ENCODE assay signal across 20 cellular contexts in the genomic region with DNA sequence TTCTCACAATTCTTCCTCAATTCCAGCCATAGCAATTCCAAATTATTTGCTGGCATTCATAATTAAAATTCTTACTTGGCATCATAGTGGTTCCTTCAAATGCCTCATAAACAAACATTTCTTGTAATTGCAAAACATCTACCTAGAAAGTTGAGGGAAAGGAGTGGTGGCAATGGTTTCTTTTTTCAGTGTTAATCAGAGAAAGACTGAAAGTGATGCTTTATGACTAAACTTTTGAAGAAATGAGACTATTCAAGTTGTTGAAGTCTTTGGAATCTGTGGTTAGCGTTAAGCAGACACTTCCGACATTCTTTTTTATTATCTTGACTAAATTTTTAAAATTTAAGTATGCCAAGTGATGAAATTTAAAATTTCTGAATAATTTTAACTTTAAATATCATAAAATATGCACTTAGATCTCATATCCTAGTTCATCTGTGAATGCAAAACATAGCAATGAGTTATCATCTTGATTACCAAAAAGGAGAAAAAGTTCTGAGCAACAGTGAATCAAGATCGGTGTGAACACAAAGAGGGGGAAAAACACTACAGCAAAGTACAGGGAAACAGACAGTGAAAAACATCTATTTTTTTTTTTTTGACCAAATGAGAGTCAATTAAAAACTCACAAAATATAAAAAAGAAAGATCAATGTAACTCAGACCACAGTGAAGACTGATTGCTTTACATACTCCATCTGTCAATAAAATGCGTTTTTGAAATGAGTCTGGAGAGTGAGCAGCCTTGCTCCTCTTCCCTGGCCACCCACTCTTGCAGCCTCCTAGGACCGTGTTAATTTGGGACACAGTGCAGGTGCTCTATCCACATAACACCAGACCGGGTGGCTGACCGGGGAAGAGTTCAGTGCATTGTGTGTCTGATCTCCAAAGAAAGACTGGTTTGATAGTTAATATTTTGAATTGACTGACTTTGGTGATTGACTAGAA. TPM values are rescaled to one million over a fixed set of nuclear protein-coding genes. Genes with fewer than 3 reads are reported as not detected.
DNase-seq lines count a peak whose midpoint lies in the region; ATAC-seq and TF ChIP-seq lines count a peak whose summit lies in the region.
"Had no signal": no experiment of that assay in that cellular context is flagged by ENCODE, and none has a peak within 500 bp of the region (broad histone marks: within the 10 kb centered on the region; RNA-seq: fewer than 3 reads in every experiment).

No MANE protein-coding gene starts in this region.

- no peaks in the 10 kb centered on the region for H3K9me3 ChIP-seq in CD4-positive, alpha-beta memory T cell (ENCODE audit: control insufficient read depth in 1 of 2, low read length in 2 of 2)
- no peaks in the 10 kb centered on the region for H3K9me3 ChIP-seq in OCI-LY1 (ENCODE audit: low read length)
- H3K9me3 ChIP-seq in hepatocyte (ENCODE audit: low read depth) = no peaks in the 10 kb centered on the region
- H3K9me3 ChIP-seq: Caco-2, stomach had no signal

- H3K79me2 ChIP-seq in OCI-LY1 (ENCODE audit: insufficient read depth, low read length) (no peaks in the 10 kb centered on the region), hepatocyte (no peaks in the 10 kb centered on the region)

- H3K4me3 Mint-ChIP-seq in CD4-positive, alpha-beta memory T cell = peak overlapping the region; percentile 63 to 89 (median 76)
- H3K4me3 Mint-ChIP-seq in activated naive CD8-positive, alpha-beta T cell treated with anti-CD3 and anti-CD28 coated beads, Interleukin-2, amount 10 ng/mL, durations not matched to agents 7 days and 5 days = peak overlapping the region; percentile 61
- H3K4me3 Mint-ChIP-seq: type B pancreatic cell, WTC11 had no signal

- H3K4me1 ChIP-seq in CD4-positive, alpha-beta memory T cell (ENCODE audit: insufficient read depth, low read length) = peaks cover 97% of the 10 kb centered on the region
- H3K4me1 ChIP-seq in OCI-LY1 (ENCODE audit: insufficient read depth, low read length, severe bottlenecking) (no peaks in the 10 kb centered on the region), hepatocyte (ENCODE audit: insufficient read depth) (no peaks in the 10 kb centered on the region)
- H3K4me1 ChIP-seq: Caco-2, stomach had no signal

- H3K36me3 Mint-ChIP-seq in CD4-positive, alpha-beta memory T cell = peaks cover 0 to 13% of the 10 kb centered on the region in 2 donors
- H3K36me3 Mint-ChIP-seq in activated naive CD8-positive, alpha-beta T cell treated with anti-CD3 and anti-CD28 coated beads, Interleukin-2, amount 10 ng/mL, durations not matched to agents 7 days and 5 days = peaks cover 11% of the 10 kb centered on the region
- H3K36me3 Mint-ChIP-seq: type B pancreatic cell, WTC11 had no signal

- CTCF ChIA-PET in CD4-positive, alpha-beta memory T cell (lab: Charles Lee; ENCODE audit: partially characterized antibody) = interaction anchor here (1.0 to 2.3 kb wide), 2 partner anchors 15 to 18 kb away, joined by 5 to 12 read pairs; no protein-coding TSS in a partner anchor

- no peak for DNase-seq in CD4-positive, alpha-beta memory T cell
- DNase-seq in GM12865 (ENCODE audit: low read depth) (peak; percentile 47), hepatocyte (ENCODE audit: low spot score) (no peak), midbrain (lab: John Stamatoyannopoulos, UW) (no peak)
- no peak for DNase-seq in activated naive CD8-positive, alpha-beta T cell treated with anti-CD3 and anti-CD28 coated beads, Interleukin-2, amount 10 ng/mL, durations not matched to agents 7 days and 5 days
- DNase-seq: amniotic stem cell, Caco-2, left cardiac atrium, mesendoderm, NCI-H2171, PC-3, SIG-M5, stomach had no signal

- H3K4me1 Mint-ChIP-seq in CD4-positive, alpha-beta memory T cell = peaks cover 70 to 99% (median 87%) of the 10 kb centered on the region in 4 donors
- H3K4me1 Mint-ChIP-seq in activated naive CD8-positive, alpha-beta T cell treated with anti-CD3 and anti-CD28 coated beads, Interleukin-2, amount 10 ng/mL, durations not matched to agents 7 days and 5 days = peaks cover 56% of the 10 kb centered on the region
- H3K4me1 Mint-ChIP-seq: WTC11 had no signal

- POLR2A ChIA-PET in CD4-positive, alpha-beta memory T cell (lab: Charles Lee; ENCODE audit: partially characterized antibody) = interaction anchor here (1.1 to 24.8 kb wide), 6 partner anchors 15 to 45 kb away, joined by 5 to 2275 read pairs (median 44); a partner anchor contains a TSS
- POLR2A ChIA-PET in activated naive CD8-positive, alpha-beta T cell treated with anti-CD3 and anti-CD28 coated beads, Interleukin-2, amount 10 ng/mL, durations not matched to agents 7 days and 5 days (lab: Charles Lee) = interaction anchor here (1.3 kb wide), 1 partner anchor 18 kb away, joined by 4 read pairs; no protein-coding TSS in a partner anchor

- no peaks in the 10 kb centered on the region for H3F3A ChIP-seq in OCI-LY1 (ENCODE audit: insufficient read depth, low read length)

- H3K36me3 ChIP-seq in CD4-positive, alpha-beta memory T cell (ENCODE audit: insufficient read depth, low read length) = no peaks in the 10 kb centered on the region
- H3K36me3 ChIP-seq in OCI-LY1 (ENCODE audit: insufficient read depth, low read length) (no peaks in the 10 kb centered on the region; the same call in 1 of the 2 replicates), hepatocyte (replicated peaks; ENCODE audit: insufficient read depth, low read depth) (no peaks in the 10 kb centered on the region)
- H3K36me3 ChIP-seq: cardiac muscle cell, stomach had no signal

- intact Hi-C loops in CD4-positive, alpha-beta memory T cell (cut with micrococcal nuclease) = no loop called here

- peak; percentile 51 for ATAC-seq in activated naive CD8-positive, alpha-beta T cell treated with anti-CD3 and anti-CD28 coated beads, Interleukin-2, amount 10 ng/mL, durations not matched to agents 7 days and 5 days (ENCODE audit: low read depth)
- no peak for ATAC-seq in GM19324 (IDR thresholded peaks at IDR 0.05; ENCODE audit: low FRiP score, unreplicated experiment)
- ATAC-seq: left cardiac atrium, PC-3, WTC11 had no signal

- no peak overlapping the region for H3K9ac ChIP-seq in OCI-LY1 (ENCODE audit: low read length)

- H3K27me3 ChIP-seq in CD4-positive, alpha-beta memory T cell (ENCODE audit: insufficient read depth, low read length) = no peaks in the 10 kb centered on the region
- H3K27me3 ChIP-seq in OCI-LY1 (ENCODE audit: insufficient read depth, low read length) = no peaks in the 10 kb centered on the region
- peaks cover 3% of the 10 kb centered on the region for H3K27me3 ChIP-seq in hepatocyte
- H3K27me3 ChIP-seq: cardiac muscle cell, stomach had no signal

- H3K27ac Mint-ChIP-seq in CD4-positive, alpha-beta memory T cell = peak overlapping the region; percentile 74 to 99 (median 94)
- H3K27ac Mint-ChIP-seq in activated naive CD8-positive, alpha-beta T cell treated with anti-CD3 and anti-CD28 coated beads, Interleukin-2, amount 10 ng/mL, durations not matched to agents 7 days and 5 days = peak overlapping the region; percentile 86
- H3K27ac Mint-ChIP-seq: progenitor cell of endocrine pancreas, type B pancreatic cell, WTC11 had no signal

- H3K9me2 ChIP-seq in OCI-LY1 (ENCODE audit: low read depth, low read length) = no peaks in the 10 kb centered on the region
- H3K9me2 ChIP-seq in hepatocyte (replicated peaks; ENCODE audit: insufficient read depth) = no peaks in the 10 kb centered on the region

- no peaks in the 10 kb centered on the region for H3K27me3 Mint-ChIP-seq in CD4-positive, alpha-beta memory T cell
- no peaks in the 10 kb centered on the region for H3K27me3 Mint-ChIP-seq in activated naive CD8-positive, alpha-beta T cell treated with anti-CD3 and anti-CD28 coated beads, Interleukin-2, amount 10 ng/mL, durations not matched to agents 7 days and 5 days
- H3K27me3 Mint-ChIP-seq: progenitor cell of endocrine pancreas had no signal

- no peak for TF ChIP-seq CTCF in GM12865 (IDR thresholded peaks at IDR 0.05; ENCODE audit: insufficient read depth, low read depth, low read length, missing control alignments)
- no peak for TF ChIP-seq CTCF in OCI-LY1 (IDR thresholded peaks at IDR 0.05; ENCODE audit: low read length)
- TF ChIP-seq CTCF in hepatocyte (IDR thresholded peaks at IDR 0.05; ENCODE audit: poor library complexity) = no peak

- peaks cover 0 to 3% (median 0%) of the 10 kb centered on the region in 8 donors for H3K9me3 Mint-ChIP-seq in CD4-positive, alpha-beta memory T cell
- peaks cover 2% of the 10 kb centered on the region for H3K9me3 Mint-ChIP-seq in activated naive CD8-positive, alpha-beta T cell treated with anti-CD3 and anti-CD28 coated beads, Interleukin-2, amount 10 ng/mL, durations not matched to agents 7 days and 5 days
- H3K9me3 Mint-ChIP-seq: type B pancreatic cell had no signal

- H3K4me3 ChIP-seq in CD4-positive, alpha-beta memory T cell (ENCODE audit: low read length in 2 of 2) = peak overlapping the region; percentile 5 to 38
- H3K4me3 ChIP-seq in GM12865 (ENCODE audit: low read depth, low read length) = no peak overlapping the region
- no peak overlapping the region for H3K4me3 ChIP-seq in OCI-LY1 (ENCODE audit: low read depth, low read length, poor library complexity, severe bottlenecking)
- H3K4me3 ChIP-seq in hepatocyte = no peak overlapping the region
- H3K4me3 ChIP-seq: cardiac muscle cell, stomach had no signal

- WGBS in hepatocyte (ENCODE audit: low lambda C conversion rate, missing lambda C conversion rate) = 88% methylated on average over 7 of the region's 7 CpGs

- no peak overlapping the region for H3K4me2 ChIP-seq in OCI-LY1 (ENCODE audit: low read length)
- no peak overlapping the region for H3K4me2 ChIP-seq in hepatocyte

- H2AFZ ChIP-seq in OCI-LY1 (ENCODE audit: low read length) = 0 out of 2 replicates have a peak overlapping the region, but pooled peaks have one; percentile 35
- H2AFZ ChIP-seq in hepatocyte = no peak overlapping the region

- H4K20me1 ChIP-seq in OCI-LY1 (ENCODE audit: insufficient read depth, low read length) (no peaks in the 10 kb centered on the region), hepatocyte (ENCODE audit: insufficient read depth, poor library complexity, severe bottlenecking) (no peaks in the 10 kb centered on the region)

- peak overlapping the region; percentile 53 for H3K27ac ChIP-seq in CD4-positive, alpha-beta memory T cell (ENCODE audit: low read depth, low read length)
- H3K27ac ChIP-seq in OCI-LY1 (ENCODE audit: low read depth, low read length, poor library complexity, severe bottlenecking) (no peak overlapping the region), hepatocyte (no peak overlapping the region)
- H3K27ac ChIP-seq: cardiac muscle cell, stomach had no signal

RNA-seq across cellular contexts. Expression of a gene that starts 20.6 kb away (rescaled TPM):
- 1,000 to 10,000 TPM; 2,390 to 2,440 TPM for total RNA-seq in CD4-positive, alpha-beta memory T cell
- polyA plus RNA-seq in CD4-positive, alpha-beta memory T cell = 1,000 to 10,000 TPM in 1 of 2 donors, 100 to 1,000 TPM in 1; 514 to 1,212 TPM
- total RNA-seq in activated naive CD8-positive, alpha-beta T cell treated with anti-CD3 and anti-CD28 coated beads, Interleukin-2, amount 10 ng/mL, durations not matched to agents 7 days and 5 days = 100 to 1,000 TPM; 738 to 891 TPM
- 0.40 and 1.1 TPM in 2 replicates for total RNA-seq in hepatocyte
- polyA plus RNA-seq in hepatocyte = 0.13 and 0.47 TPM in 2 replicates
- total RNA-seq: Caco-2, cardiac muscle cell, progenitor cell of endocrine pancreas had no signal
- polyA plus RNA-seq: cardiac muscle cell, neural cell had no signal

Comparison
In these comparisons a context has a peak if more than half of its experiments do, and no peak if none do; other contexts are left out.
1. H3K4me3 ChIP-seq: peak in CD4-positive, alpha-beta memory T cell (2 of 2); none in GM12865 (single experiment), OCI-LY1 (single experiment) and hepatocyte (single experiment).
2. RNA of a gene that starts 20.6 kb away (total RNA-seq): 2,390 to 2,440 TPM in CD4-positive, alpha-beta memory T cell and 738 to 891 TPM in activated naive CD8-positive, alpha-beta T cell treated with anti-CD3 and anti-CD28 coated beads, Interleukin-2, amount 10 ng/mL, durations not matched to agents 7 days and 5 days; 0.40 to 1.1 TPM in hepatocyte; every median in the first group is over 100 times any median in the second.